In genomic region chr19:41323430-41324125, GRCh38 we compare ENCODE assay signal across 1 cellular context.
TF ChIP-seq lines count a peak whose summit lies in the region.

No MANE protein-coding gene starts in this region.

TF ChIP-seq in K562, 482 proteins besides CTCF, POLR2A, EP300 and RAD21 (continued from another document and continues in another):
- TF ChIP-seq PKNOX1 (IDR thresholded peaks at IDR 0.05), result no peak
- peak; percentile 15; the same call in 1 of the 2 replicates for TF ChIP-seq NR4A1 (CRISPR knock-in tag; IDR thresholded peaks at IDR 0.05)
- no peak for TF ChIP-seq NR4A1 (tag; IDR thresholded peaks at IDR 0.05)
- no peak for TF ChIP-seq ZBTB1 (CRISPR knock-in tag; IDR thresholded peaks at IDR 0.05; ENCODE audit: borderline replicate concordance, low read depth)
- TF ChIP-seq POLR2B (IDR thresholded peaks at IDR 0.05; ENCODE audit: low read depth, partially characterized antibody), result no peak
- TF ChIP-seq ZNF347 (CRISPR knock-in tag; IDR thresholded peaks at IDR 0.05; ENCODE audit: low read depth), result no peak
- TF ChIP-seq KHSRP (IDR thresholded peaks at IDR 0.05), result no peak
- TF ChIP-seq ARNT (IDR thresholded peaks at IDR 0.05), result peak in 1 of 2 experiments; percentile 61; a peak in 1 of 4 replicates
- TF ChIP-seq ESRRB (CRISPR knock-in tag; IDR thresholded peaks at IDR 0.05; ENCODE audit: borderline replicate concordance), result no peak
- TF ChIP-seq BHLHE40 (IDR thresholded peaks at IDR 0.05; ENCODE audit: low read length), result peak; percentile 45; the same call in 1 of the 2 replicates
- TF ChIP-seq ZNF212 (CRISPR knock-in tag; IDR thresholded peaks at IDR 0.05), result no peak
- TF ChIP-seq ZNF766 (CRISPR knock-in tag; conservative IDR thresholded peaks at IDR 0.05), result peak; percentile 70
- TF ChIP-seq ZEB2 (IDR thresholded peaks at IDR 0.05), result peak; percentile 36; the same call in 1 of the 2 replicates
- TF ChIP-seq SNIP1 (IDR thresholded peaks at IDR 0.05; ENCODE audit: low read depth), result no peak
- no peak for TF ChIP-seq NFXL1 (CRISPR knock-in tag; IDR thresholded peaks at IDR 0.05)
- TF ChIP-seq EZH2 (IDR thresholded peaks at IDR 0.05; ENCODE audit: borderline replicate concordance, low read depth, low read length), result no peak
- no peak for TF ChIP-seq SUPT5H (IDR thresholded peaks at IDR 0.05)
- no peak for TF ChIP-seq RNF219 (CRISPR knock-in tag; IDR thresholded peaks at IDR 0.05)
- no peak for TF ChIP-seq POLR2H (tag; IDR thresholded peaks at IDR 0.05; ENCODE audit: low read depth)
- TF ChIP-seq ZBTB7A (IDR thresholded peaks at IDR 0.05; ENCODE audit: borderline replicate concordance, control insufficient read depth, low read depth, low read length), result peak; percentile 97
- no peak for TF ChIP-seq HINFP (tag; conservative IDR thresholded peaks at IDR 0.05; ENCODE audit: low read depth)
- TF ChIP-seq PTRF (tag; IDR thresholded peaks at IDR 0.05), result 0 out of 2 replicates have a peak, but pooled peaks have one; percentile 30
- TF ChIP-seq CREB3 (tag; conservative IDR thresholded peaks at IDR 0.05; ENCODE audit: low read depth), result 0 out of 2 replicates have a peak, but pooled peaks have one; percentile 54
- TF ChIP-seq HES1 (IDR thresholded peaks at IDR 0.05; ENCODE audit: low read depth), result peak; percentile 60; the same call in 1 of the 2 replicates
- TF ChIP-seq TARDBP (IDR thresholded peaks at IDR 0.05), result no peak
- no peak for TF ChIP-seq HDAC6 (IDR thresholded peaks at IDR 0.05; ENCODE audit: low read depth, low read length)
- TF ChIP-seq NCOA4 (IDR thresholded peaks at IDR 0.05; ENCODE audit: partially characterized antibody), result no peak
- TF ChIP-seq HMBOX1 (IDR thresholded peaks at IDR 0.05), result no peak
- no peak for TF ChIP-seq ZNF324 (CRISPR knock-in tag; IDR thresholded peaks at IDR 0.05)
- TF ChIP-seq C11orf30 (IDR thresholded peaks at IDR 0.05; ENCODE audit: low read depth), result peak; percentile 87
- TF ChIP-seq ERF (CRISPR knock-in tag; IDR thresholded peaks at IDR 0.05), result no peak
- TF ChIP-seq SP2 (IDR thresholded peaks at IDR 0.05; ENCODE audit: extremely low read depth, low read depth, low read length, poor library complexity, severe bottlenecking), result no peak
- no peak for TF ChIP-seq E2F8 (IDR thresholded peaks at IDR 0.05; ENCODE audit: low read depth, partially characterized antibody)
- TF ChIP-seq ZNF431 (CRISPR knock-in tag; IDR thresholded peaks at IDR 0.05), result 0 out of 2 replicates have a peak, but pooled peaks have one; percentile 18
- TF ChIP-seq CBX8 (IDR thresholded peaks at IDR 0.05; ENCODE audit: borderline replicate concordance, extremely low read depth, low read depth, low read length, poor library complexity, severe bottlenecking), result no peak
- TF ChIP-seq BCOR (IDR thresholded peaks at IDR 0.05), result no peak
- peak; percentile 97 for TF ChIP-seq TFAP4 (CRISPR knock-in tag; IDR thresholded peaks at IDR 0.05; ENCODE audit: borderline replicate concordance)
- 0 out of 2 replicates have a peak, but pooled peaks have one; percentile 79 for TF ChIP-seq CAMTA2 (CRISPR knock-in tag; conservative IDR thresholded peaks at IDR 0.05)
- peak; percentile 95 for TF ChIP-seq ATF3 (IDR thresholded peaks at IDR 0.05)
- TF ChIP-seq ATF3 (CRISPR knock-in tag; conservative IDR thresholded peaks at IDR 0.05), result no peak; the same call in 1 of the 2 replicates
- TF ChIP-seq MXI1 (IDR thresholded peaks at IDR 0.05; ENCODE audit: low read depth, low read length), result 0 out of 2 replicates have a peak, but pooled peaks have one; percentile 13
- no peak for TF ChIP-seq GATA2 (CRISPR knock-in tag; IDR thresholded peaks at IDR 0.05)
- no peak for TF ChIP-seq ZNF512 (tag; IDR thresholded peaks at IDR 0.05)
- TF ChIP-seq RUNX1 (IDR thresholded peaks at IDR 0.05; ENCODE audit: low read depth), result no peak
- no peak for TF ChIP-seq ZBTB49 (CRISPR knock-in tag; IDR thresholded peaks at IDR 0.05; ENCODE audit: borderline replicate concordance)
